In the genomic region with DNA sequence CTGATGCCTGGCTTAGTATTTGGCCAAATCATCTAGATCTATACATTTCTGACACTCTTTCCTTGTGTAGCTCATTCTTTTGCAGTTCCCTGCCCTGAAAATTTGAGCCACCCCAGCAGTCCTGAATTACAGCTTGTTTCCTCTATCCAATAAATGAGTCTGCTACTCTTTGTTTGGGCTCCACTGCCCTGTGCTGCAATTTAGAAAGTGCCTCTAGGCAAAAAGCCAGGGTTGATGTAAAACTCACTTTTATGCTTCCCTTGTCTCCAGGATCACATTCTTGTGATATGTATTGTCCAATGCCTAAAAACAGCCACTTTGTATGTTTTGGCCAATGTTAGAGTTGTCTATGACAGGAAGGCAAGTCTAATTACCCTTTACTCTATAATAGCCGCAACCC, we compare ENCODE assay signal across 17 cellular contexts.
DNase-seq lines count a peak whose midpoint lies in the region; ATAC-seq lines count a peak whose summit lies in the region.
"Had no signal": no experiment of that assay in that cellular context is flagged by ENCODE, and none has a peak within 500 bp of the region (broad histone marks: within the 10 kb centered on the region; RNA-seq: fewer than 3 reads in every experiment).

No MANE protein-coding gene starts in this region.

- H3K36me3 Mint-ChIP-seq in activated naive CD8-positive, alpha-beta T cell, result no peaks in the 10 kb centered on the region
- H3K36me3 Mint-ChIP-seq in activated naive CD8-positive, alpha-beta T cell treated with anti-CD3 and anti-CD28 coated beads for 36 hours, result peaks cover 3% of the 10 kb centered on the region

- no peaks in the 10 kb centered on the region for H3K9me3 ChIP-seq in adipocyte (ENCODE audit: control insufficient read depth, low read length)
- H3K9me3 ChIP-seq: adrenal gland, tibial nerve had no signal

- no peak for ATAC-seq in GM21723 (IDR thresholded peaks at IDR 0.05; ENCODE audit: unreplicated experiment)
- ATAC-seq in HG02678 (IDR thresholded peaks at IDR 0.05; ENCODE audit: unreplicated experiment), result no peak
- ATAC-seq in HG03460 (IDR thresholded peaks at IDR 0.05; ENCODE audit: unreplicated experiment), result no peak
- ATAC-seq: Right ventricle myocardium inferior; stimulated activated naive B cell treated with anti-CD40 and anti-IgM and Interleukin-4, amounts not matched to agents 10 μg/mL and 1 μg/mL and 100 μg/mL, for 72 hours had no signal

- H3K36me3 ChIP-seq in adipocyte (ENCODE audit: control insufficient read depth, insufficient read depth, low read length, severe bottlenecking), result no peaks in the 10 kb centered on the region
- H3K36me3 ChIP-seq: adrenal gland, tibial nerve had no signal

- peaks cover 16% of the 10 kb centered on the region for H3K4me1 Mint-ChIP-seq in activated naive CD8-positive, alpha-beta T cell (ENCODE audit: low read depth)
- peaks cover 7% of the 10 kb centered on the region for H3K4me1 Mint-ChIP-seq in activated naive CD8-positive, alpha-beta T cell treated with anti-CD3 and anti-CD28 coated beads for 36 hours

- no peak overlapping the region for H3K4me3 ChIP-seq in adipocyte (ENCODE audit: low read length)
- H3K4me3 ChIP-seq: adrenal gland, tibial nerve had no signal

- peaks cover 2% of the 10 kb centered on the region for H3K27me3 ChIP-seq in adipocyte (replicated peaks; ENCODE audit: control insufficient read depth, insufficient read depth, low read length)
- H3K27me3 ChIP-seq: adrenal gland, tibial nerve had no signal

- no peaks in the 10 kb centered on the region for H3K27me3 Mint-ChIP-seq in activated naive CD8-positive, alpha-beta T cell
- no peaks in the 10 kb centered on the region for H3K27me3 Mint-ChIP-seq in activated naive CD8-positive, alpha-beta T cell treated with anti-CD3 and anti-CD28 coated beads for 36 hours
- H3K27me3 Mint-ChIP-seq: stimulated activated naive B cell treated with anti-CD40 and anti-IgM and Interleukin-4, amounts not matched to agents 10 μg/mL and 1 μg/mL and 100 μg/mL, for 72 hours had no signal

- H3K9ac ChIP-seq in adipocyte (ENCODE audit: low read length), result no peak overlapping the region

- peak overlapping the region; percentile 23 for H3K27ac Mint-ChIP-seq in activated naive CD8-positive, alpha-beta T cell
- no peak overlapping the region for H3K27ac Mint-ChIP-seq in activated naive CD8-positive, alpha-beta T cell treated with anti-CD3 and anti-CD28 coated beads for 36 hours
- H3K27ac Mint-ChIP-seq: stimulated activated naive B cell treated with anti-CD40 and anti-IgM and Interleukin-4, amounts not matched to agents 10 μg/mL and 1 μg/mL and 100 μg/mL, for 72 hours had no signal

- H3K4me3 Mint-ChIP-seq in activated naive CD8-positive, alpha-beta T cell, result no peak overlapping the region
- H3K4me3 Mint-ChIP-seq in activated naive CD8-positive, alpha-beta T cell treated with anti-CD3 and anti-CD28 coated beads for 36 hours, result no peak overlapping the region
- H3K4me3 Mint-ChIP-seq: stimulated activated naive B cell treated with anti-CD40 and anti-IgM and Interleukin-4, amounts not matched to agents 10 μg/mL and 1 μg/mL and 100 μg/mL, for 72 hours had no signal

- no peaks in the 10 kb centered on the region for H3K9me3 Mint-ChIP-seq in activated naive CD8-positive, alpha-beta T cell (ENCODE audit: low read depth)
- H3K9me3 Mint-ChIP-seq in activated naive CD8-positive, alpha-beta T cell treated with anti-CD3 and anti-CD28 coated beads for 36 hours, result no peaks in the 10 kb centered on the region
- H3K9me3 Mint-ChIP-seq: stimulated activated naive B cell treated with anti-CD40 and anti-IgM and Interleukin-4, amounts not matched to agents 10 μg/mL and 1 μg/mL and 100 μg/mL, for 72 hours had no signal

- DNase-seq in activated naive CD8-positive, alpha-beta T cell treated with anti-CD3 and anti-CD28 coated beads for 36 hours, result no peak
- DNase-seq in adipocyte (ENCODE audit: low read depth) (peak; percentile 59), foreskin melanocyte (peak; percentile 29), HCEC 1CT (no peak)
- DNase-seq: adrenal gland; cerebellar nuclear complex; KG1; left cardiac atrium; NCI-H2029 treated with DMSO at 0.1 percent for 48 hours; stimulated activated CD4-positive, alpha-beta T cell treated with anti-CD3 and anti-CD28 coated beads, Interleukin-15, amount 100 ng/mL, for 24 hours; stimulated activated naive B cell treated with anti-CD40 and anti-IgM and Interleukin-4, amounts not matched to agents 10 μg/mL and 1 μg/mL and 100 μg/mL, for 72 hours had no signal

- peaks cover 7% of the 10 kb centered on the region for H3K4me1 ChIP-seq in adipocyte (ENCODE audit: control insufficient read depth, insufficient read depth, low read length)
- H3K4me1 ChIP-seq: adrenal gland had no signal

Comparison
In these comparisons a context has a peak if more than half of its experiments do, and no peak if none do; other contexts are left out.
1. DNase-seq: peak in adipocyte (single experiment) and foreskin melanocyte (single experiment); none in activated naive CD8-positive, alpha-beta T cell treated with anti-CD3 and anti-CD28 coated beads for 36 hours (single experiment) and HCEC 1CT (single experiment).